21 cellular contexts compared by ENCODE assay signal in the genomic region with DNA sequence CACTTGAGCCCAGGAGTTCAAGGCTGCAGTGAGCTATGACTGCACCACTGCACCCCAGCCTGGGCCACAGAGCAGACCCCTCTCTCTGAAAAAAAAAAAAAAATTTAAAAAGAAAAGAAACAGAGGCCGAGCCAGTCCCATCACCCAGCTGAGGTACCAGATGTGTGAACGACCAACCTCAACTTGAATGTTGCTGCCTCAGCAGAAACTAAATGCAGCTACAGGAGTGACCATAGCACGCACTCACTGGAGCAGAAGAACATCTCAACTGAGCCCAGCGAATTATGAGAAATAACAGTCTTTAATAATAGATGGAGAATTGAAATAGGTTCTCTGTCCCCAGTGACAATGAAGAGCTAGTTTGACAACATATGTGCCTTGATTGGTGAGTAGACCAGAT. TPM values are rescaled to one million over a fixed set of nuclear protein-coding genes. Genes with fewer than 3 reads are reported as not detected.
"Had no signal": no experiment of that assay in that cellular context is flagged by ENCODE, and none has a peak within 500 bp of the region (broad histone marks: within the 10 kb centered on the region; RNA-seq: fewer than 3 reads in every experiment).

No MANE protein-coding gene starts in this region.

- H3K4me3 ChIP-seq: breast epithelium, colonic mucosa, gastroesophageal sphincter, hepatocyte, neural progenitor cell, spleen, tibial nerve had no signal

- H3K4me2 ChIP-seq: hepatocyte, neural progenitor cell had no signal

- DNase-seq: activated CD4-positive, alpha-beta T cell treated with anti-CD3 and anti-CD28 coated beads for 48 hours; activated CD8-positive, alpha-beta memory T cell treated with anti-CD3 and anti-CD28 coated beads, Interleukin-2, amount 10 ng/mL, durations not matched to agents 7 days and 5 days; activated CD8-positive, alpha-beta T cell treated with anti-CD3 and anti-CD28 coated beads, Interleukin-2, amount 10 ng/mL, durations not matched to agents 7 days and 5 days; activated effector memory CD4-positive, alpha-beta T cell treated with anti-CD3 and anti-CD28 coated beads, Interleukin-2, amount 50 U/mL, for 16 hours; colonic mucosa; left colon; midbrain; occipital lobe; right cardiac atrium; spleen; stimulated activated naive CD4-positive, alpha-beta T cell treated with Interleukin-2 at 50 U/mL for 16 hours; T1000; WERI-Rb-1 had no signal

- H3K27ac Mint-ChIP-seq: neural progenitor cell had no signal

- H3K79me2 ChIP-seq: hepatocyte had no signal

- H3K9ac ChIP-seq: neural progenitor cell had no signal

- H3K36me3 ChIP-seq: breast epithelium, colonic mucosa, gastroesophageal sphincter, neural progenitor cell, spleen, tibial nerve, WERI-Rb-1 had no signal

- H3K36me3 Mint-ChIP-seq: neural progenitor cell had no signal

- H3K27ac ChIP-seq: breast epithelium, colonic mucosa, gastroesophageal sphincter, hepatocyte, neural progenitor cell, tibial nerve, WERI-Rb-1 had no signal

- H3K27me3 ChIP-seq: breast epithelium, colonic mucosa, gastroesophageal sphincter, hepatocyte, neural progenitor cell, spleen, tibial nerve had no signal

- H3K4me3 Mint-ChIP-seq: activated CD8-positive, alpha-beta memory T cell treated with anti-CD3 and anti-CD28 coated beads, Interleukin-2, amount 10 ng/mL, durations not matched to agents 7 days and 5 days; activated CD8-positive, alpha-beta T cell treated with anti-CD3 and anti-CD28 coated beads, Interleukin-2, amount 10 ng/mL, durations not matched to agents 7 days and 5 days; neural progenitor cell had no signal

- H3K9me3 ChIP-seq: breast epithelium, colonic mucosa, gastroesophageal sphincter, spleen, tibial nerve had no signal

- H3K9me3 Mint-ChIP-seq: neural progenitor cell had no signal

- H3K4me1 ChIP-seq: breast epithelium, colonic mucosa, neural progenitor cell, tibial nerve had no signal

- ATAC-seq: activated CD4-positive, CD25-positive, alpha-beta regulatory T cell treated with anti-CD3 and anti-CD28 coated beads, Interleukin-2, amount 50 U/mL, for 24 hours; activated CD8-positive, alpha-beta memory T cell treated with anti-CD3 and anti-CD28 coated beads, Interleukin-2, amount 10 ng/mL, durations not matched to agents 7 days and 5 days; gastroesophageal sphincter; left colon; naive thymus-derived CD4-positive, alpha-beta T cell; right cardiac atrium had no signal

- H2AFZ ChIP-seq: hepatocyte, neural progenitor cell had no signal

- H3K27me3 Mint-ChIP-seq: activated CD8-positive, alpha-beta memory T cell treated with anti-CD3 and anti-CD28 coated beads, Interleukin-2, amount 10 ng/mL, durations not matched to agents 7 days and 5 days had no signal

RNA-seq across cellular contexts. Expression of gene ST8SIA6, which starts 53.1 kb away (rescaled TPM):
- total RNA-seq: activated CD8-positive, alpha-beta memory T cell treated with anti-CD3 and anti-CD28 coated beads, Interleukin-2, amount 10 ng/mL, durations not matched to agents 7 days and 5 days; activated CD8-positive, alpha-beta T cell treated with anti-CD3 and anti-CD28 coated beads, Interleukin-2, amount 10 ng/mL, durations not matched to agents 7 days and 5 days; fibroblast of villous mesenchyme; hepatocyte had no signal
